In genomic region chr19:29387586-29387985, GRCh38 we compare ENCODE assay signal across 25 cellular contexts.
DNase-seq lines count a peak whose midpoint lies in the region; ATAC-seq, FAIRE-seq and TF ChIP-seq lines count a peak whose summit lies in the region.
"Had no signal": no experiment of that assay in that cellular context is flagged by ENCODE, and none has a peak within 500 bp of the region (broad histone marks: within the 10 kb centered on the region; RNA-seq: fewer than 3 reads in every experiment).

No MANE protein-coding gene starts in this region.

- no peak overlapping the region for H2AFZ ChIP-seq in mesenchymal stem cell (ENCODE audit: low read depth, low read length)
- H2AFZ ChIP-seq: GM23248 had no signal

- H3K9ac ChIP-seq in BLaER1 treated with 17β-estradiol and CSF1 and Interleukin-3, amounts not matched to agents 10 nM and 100 nM = no peak overlapping the region
- H3K9ac ChIP-seq in mesenchymal stem cell (ENCODE audit: low read length) = no peak overlapping the region
- H3K9ac ChIP-seq: GM23248 had no signal

- no peak overlapping the region for H3K18ac ChIP-seq in mesenchymal stem cell (ENCODE audit: low read depth in 1 of 2, low read length in 2 of 2)

- H3K9me3 ChIP-seq in BLaER1 treated with 17β-estradiol and CSF1 and Interleukin-3, amounts not matched to agents 10 nM and 100 nM (replicated peaks in 1 of 11) = peaks cover 10 to 18% (median 11%) of the 10 kb centered on the region in 11 experiments; a peak in 20 of 22 replicates
- H3K9me3 ChIP-seq in mesenchymal stem cell (ENCODE audit: control insufficient read depth, low read length) = peaks cover 4% of the 10 kb centered on the region
- H3K9me3 ChIP-seq: BE2C, Caco-2 had no signal

- no peak overlapping the region for H4K8ac ChIP-seq in mesenchymal stem cell (ENCODE audit: low read length)

- 78% methylated on average over 13 of the region's 13 CpGs for WGBS in mesenchymal stem cell

- no peak overlapping the region for H3K14ac ChIP-seq in mesenchymal stem cell (ENCODE audit: low read length in 2 of 2)

- no peak for TF ChIP-seq POLR2A in NB4 (IDR thresholded peaks at IDR 0.05; ENCODE audit: extremely low read depth, insufficient read length)

- no peak overlapping the region for H2BK12ac ChIP-seq in mesenchymal stem cell (ENCODE audit: low read length in 2 of 2)

- H3K4me3 ChIP-seq in BLaER1 treated with 17β-estradiol and CSF1 and Interleukin-3, amounts not matched to agents 10 nM and 100 nM = no peak overlapping the region
- H3K4me3 ChIP-seq in NB4 (ENCODE audit: low read depth, low read length) (no peak overlapping the region), mesenchymal stem cell (ENCODE audit: insufficient read depth in 1 of 2, low read depth in 1 of 2, low read length in 2 of 2) (no peak overlapping the region)
- H3K4me3 ChIP-seq: A549, GM23248 had no signal

- no peaks in the 10 kb centered on the region for H3K27me3 ChIP-seq in BLaER1 treated with 17β-estradiol and CSF1 and Interleukin-3, amounts not matched to agents 10 nM and 100 nM
- peaks cover 0 to 4% of the 10 kb centered on the region in 2 experiments for H3K27me3 ChIP-seq in mesenchymal stem cell (ENCODE audit: control insufficient read depth in 1 of 2, insufficient read depth in 1 of 2, low read length in 2 of 2)
- H3K27me3 ChIP-seq: BE2C had no signal

- no peak overlapping the region for H3K27ac ChIP-seq in BLaER1 treated with 17β-estradiol and CSF1 and Interleukin-3, amounts not matched to agents 10 nM and 100 nM
- no peak overlapping the region for H3K27ac ChIP-seq in mesenchymal stem cell (ENCODE audit: low read length, poor library complexity, severe bottlenecking)
- H3K27ac ChIP-seq: A549, C4-2B, GM23248 had no signal

- H3K79me1 ChIP-seq in mesenchymal stem cell (replicated peaks; ENCODE audit: low read length, poor library complexity, severe bottlenecking) = no peaks in the 10 kb centered on the region

- no peak overlapping the region for H3K4ac ChIP-seq in mesenchymal stem cell (ENCODE audit: low read depth in 1 of 2, low read length in 2 of 2)

- DNase-seq in NB4 (ENCODE audit: low read depth) (peak; percentile 25), mesenchymal stem cell (no peak), urothelium cell line (ENCODE audit: low spot score) (no peak), nucleus accumbens (lab: John Stamatoyannopoulos, UW) (no peak)
- no peak for DNase-seq in activated CD4-positive, alpha-beta T cell treated with anti-CD3 and anti-CD28 coated beads for 1 hour
- DNase-seq: 8988T; ACHN; AML-193; BE2C; Caco-2; CD4-positive, CD25-positive, alpha-beta regulatory T cell; CD8-positive, alpha-beta T cell; DMS153; DND-41; GM23248; H7; HFFc6 had no signal

- peak overlapping the region; percentile 62 for H4K91ac ChIP-seq in mesenchymal stem cell (ENCODE audit: low read length)

- H2AK5ac ChIP-seq in mesenchymal stem cell (ENCODE audit: low read length, severe bottlenecking) = no peak overlapping the region

- TF ChIP-seq CTCF in NB4 (IDR thresholded peaks at IDR 0.05; ENCODE audit: low read depth, low read length) = no peak

- H2BK5ac ChIP-seq in mesenchymal stem cell (ENCODE audit: low read depth, low read length, poor library complexity, severe bottlenecking) = no peak overlapping the region

- H3K36me3 ChIP-seq in BLaER1 treated with 17β-estradiol and CSF1 and Interleukin-3, amounts not matched to agents 10 nM and 100 nM = no peaks in the 10 kb centered on the region
- H3K36me3 ChIP-seq in mesenchymal stem cell (ENCODE audit: control insufficient read depth in 1 of 2, insufficient read depth in 2 of 2, low read depth in 1 of 2, low read length in 2 of 2) = no peaks in the 10 kb centered on the region
- H3K36me3 ChIP-seq: BE2C had no signal

- no peak for ATAC-seq in GM21515 (IDR thresholded peaks at IDR 0.05; ENCODE audit: unreplicated experiment)
- ATAC-seq: CD8-positive, alpha-beta T cell; HCT116 had no signal

- H3K4me1 ChIP-seq in BLaER1 treated with 17β-estradiol and CSF1 and Interleukin-3, amounts not matched to agents 10 nM and 100 nM = peaks cover 0 to 8% (median 6%) of the 10 kb centered on the region in 10 experiments; a peak in 10 of 20 replicates
- no peaks in the 10 kb centered on the region for H3K4me1 ChIP-seq in mesenchymal stem cell (ENCODE audit: control insufficient read depth, insufficient read depth, low read depth, low read length)
- H3K4me1 ChIP-seq: A549, BE2C, Caco-2 had no signal

- peak overlapping the region in 8 of 11 experiments; percentile 16 to 46 (median 36); a peak in 10 of 22 replicates for H3K4me2 ChIP-seq in BLaER1 treated with 17β-estradiol and CSF1 and Interleukin-3, amounts not matched to agents 10 nM and 100 nM
- H3K4me2 ChIP-seq in mesenchymal stem cell (ENCODE audit: low read length, poor library complexity, severe bottlenecking) = no peak overlapping the region
- H3K4me2 ChIP-seq: A549 had no signal

- H3K23ac ChIP-seq in mesenchymal stem cell (ENCODE audit: low read length in 2 of 2) = no peak overlapping the region

- no peak overlapping the region for H2BK120ac ChIP-seq in mesenchymal stem cell (ENCODE audit: low read depth, low read length)

- H2BK15ac ChIP-seq in mesenchymal stem cell (ENCODE audit: low read depth, poor library complexity, severe bottlenecking) = no peak overlapping the region

- FAIRE-seq in urothelium cell line (lab: Jason Lieb, UNC) = peak; percentile 81
- FAIRE-seq: A549, G401.6, GM12892, H1 had no signal

- no peaks in the 10 kb centered on the region for H4K20me1 ChIP-seq in BLaER1 treated with 17β-estradiol and CSF1 and Interleukin-3, amounts not matched to agents 10 nM and 100 nM
